In genomic region chr10:103153302-103153759, GRCh38 we compare ENCODE assay signal across 9 cellular contexts. TPM values are rescaled to one million over a fixed set of nuclear protein-coding genes. Genes with fewer than 3 reads are reported as not detected.
DNase-seq lines count a peak whose midpoint lies in the region; ATAC-seq and TF ChIP-seq lines count a peak whose summit lies in the region.
"Had no signal": no experiment of that assay in that cellular context is flagged by ENCODE, and none has a peak within 500 bp of the region (broad histone marks: within the 10 kb centered on the region; RNA-seq: fewer than 3 reads in every experiment).

No MANE protein-coding gene starts in this region.

- DNase-seq in HFFc6 (no peak), breast epithelium (ENCODE audit: low spot score in 2 of 2) (no peak), iPS-NIHi11 (ENCODE audit: low spot score) (peak; percentile 32), germinal center (ENCODE audit: low spot score) (no peak), Kasumi-1 (lab: John Stamatoyannopoulos, UW) (no peak), NOMO-1 treated with dmso at 0.1 percent for 144 hours (lab: John Stamatoyannopoulos, UW; ENCODE audit: unreplicated experiment) (no peak)
- DNase-seq: T-helper 9 cell had no signal

- no peaks in the 10 kb centered on the region for H3K27me3 Mint-ChIP-seq in HFFc6 (ENCODE audit: insufficient read depth)

- peak overlapping the region; percentile 84 for H3K27ac Mint-ChIP-seq in HFFc6

- H3K27me3 ChIP-seq in breast epithelium, result no peaks in the 10 kb centered on the region
- H3K27me3 ChIP-seq in skeletal muscle tissue (ENCODE audit: control insufficient read depth in 3 of 3, insufficient read depth in 3 of 3, low read length in 3 of 3), result no peaks in the 10 kb centered on the region

- H3K9ac ChIP-seq in skeletal muscle tissue (ENCODE audit: low read depth in 1 of 3, low read length in 3 of 3), result peak overlapping the region; percentile 57 to 75 (median 63)

- H3K27ac ChIP-seq in breast epithelium (peak overlapping the region; percentile 72 to 82), skeletal muscle tissue (ENCODE audit: low read depth, low read length) (peak overlapping the region; percentile 55)

- TF ChIP-seq POLR2A in breast epithelium (IDR thresholded peaks at IDR 0.05), result no peak

- TF ChIP-seq CTCF in HFFc6 (IDR thresholded peaks at IDR 0.05) (no peak), breast epithelium (IDR thresholded peaks at IDR 0.05) (no peak)

- H3K4me3 Mint-ChIP-seq in HFFc6, result peak overlapping the region; percentile 79

- peaks cover 71% of the 10 kb centered on the region for H3K4me1 Mint-ChIP-seq in HFFc6 (ENCODE audit: low read depth)

- H3K9me3 ChIP-seq in breast epithelium (no peaks in the 10 kb centered on the region), skeletal muscle tissue (ENCODE audit: control insufficient read depth in 3 of 3, low read length in 3 of 3) (no peaks in the 10 kb centered on the region)

- intact Hi-C loops in breast epithelium (cut with DNase I; ENCODE audit: low total_unique reads), result loop anchor here (10.0 kb wide), 1 partner anchor 1169 kb away; no protein-coding TSS in a partner anchor

- H3K4me1 ChIP-seq in breast epithelium, result no peaks in the 10 kb centered on the region
- H3K4me1 ChIP-seq in skeletal muscle tissue (ENCODE audit: control insufficient read depth in 3 of 3, insufficient read depth in 3 of 3, low read length in 3 of 3), result peaks cover 15 to 25% (median 24%) of the 10 kb centered on the region in 3 donors

- H3K9me3 Mint-ChIP-seq in HFFc6, result no peaks in the 10 kb centered on the region

- H3K4me3 ChIP-seq in breast epithelium (peak overlapping the region; percentile 1 to 18 (median 5)), skeletal muscle tissue (ENCODE audit: low read length in 3 of 3) (peak overlapping the region; percentile 22 to 64 (median 31))

- no peak for ATAC-seq in HG03469 (IDR thresholded peaks at IDR 0.05; ENCODE audit: unreplicated experiment)

- H3K36me3 Mint-ChIP-seq in HFFc6 (ENCODE audit: low read depth), result peaks cover 61% of the 10 kb centered on the region

- no peaks in the 10 kb centered on the region for H3K36me3 ChIP-seq in breast epithelium
- H3K36me3 ChIP-seq in skeletal muscle tissue (ENCODE audit: control insufficient read depth in 3 of 3, insufficient read depth in 3 of 3, low read length in 3 of 3), result peaks cover 0 to 7% (median 5%) of the 10 kb centered on the region in 3 donors

RNA-seq across cellular contexts. Expression of gene NT5C2, which starts 39.7 kb away (rescaled TPM):
- total RNA-seq in HFFc6 (2021; fragmentation: NEBNext Ultra II Directional; extraction: Animal tissue kit (Norgen Biotek cat#: 25700)), result 10 to 100 TPM; 78.5 to 97.4 (median 81.1) TPM
- 100 to 1,000 TPM in 1 of 3 donors, 10 to 100 TPM in 2; 52.8 to 122 (median 73.1) TPM for total RNA-seq in breast epithelium
- total RNA-seq in skeletal muscle tissue, result 158 TPM
